In the genomic region with DNA sequence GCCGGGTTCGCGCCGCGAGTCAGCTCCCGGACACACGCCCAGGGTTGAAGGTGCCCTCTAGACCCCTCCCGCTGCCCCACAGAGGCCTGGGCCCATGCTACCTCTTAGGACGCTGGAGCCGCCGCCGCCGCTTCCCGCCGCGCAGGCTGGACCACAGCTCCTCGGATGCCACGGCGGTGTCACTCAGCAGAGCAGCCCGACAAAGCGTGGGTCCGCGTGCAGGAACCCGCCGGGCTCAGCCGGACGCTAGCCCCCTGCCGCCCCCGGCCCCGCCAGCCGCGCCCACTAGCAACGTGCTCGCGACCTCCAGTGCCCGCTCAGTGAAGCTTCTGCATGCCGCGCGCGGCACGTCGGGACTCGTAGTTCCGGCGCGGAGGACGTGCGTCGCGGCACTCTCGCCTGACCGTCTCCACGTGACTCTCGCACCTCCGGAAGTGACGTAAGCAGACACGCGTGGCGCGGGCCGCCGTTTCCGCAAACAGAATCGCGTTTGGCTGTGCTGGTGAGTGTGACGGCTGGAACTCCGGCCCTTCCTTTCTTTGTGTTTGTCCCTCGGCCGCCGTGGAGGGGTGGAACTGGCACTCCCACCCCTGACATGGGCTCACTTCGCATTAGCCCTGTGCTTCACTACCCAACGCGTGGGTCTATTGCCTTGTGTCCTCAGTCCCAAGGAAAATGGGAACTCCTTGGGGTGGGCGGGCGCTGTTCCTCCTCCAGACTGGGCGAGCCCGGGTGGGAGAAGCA, we compare ENCODE assay signal across 1 cellular context.
TF ChIP-seq lines count a peak whose summit lies in the region.

A gene with protein sequence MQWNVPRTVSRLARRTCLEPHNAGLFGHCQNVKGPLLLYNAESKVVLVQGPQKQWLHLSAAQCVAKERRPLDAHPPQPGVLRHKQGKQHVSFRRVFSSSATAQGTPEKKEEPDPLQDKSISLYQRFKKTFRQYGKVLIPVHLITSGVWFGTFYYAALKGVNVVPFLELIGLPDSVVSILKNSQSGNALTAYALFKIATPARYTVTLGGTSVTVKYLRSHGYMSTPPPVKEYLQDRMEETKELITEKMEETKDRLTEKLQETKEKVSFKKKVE (minus strand): TSS at position 331 of the 744 bp plus-strand sequence. CDS start 44,481 bp downstream, outside the sequence.
Gene RNMT (plus strand): TSS at position 446 of the 744 bp plus-strand sequence. CDS start 4,845 bp downstream, outside the sequence.

TF ChIP-seq in HepG2, 621 proteins besides CTCF, POLR2A, EP300 and RAD21 (continued from another document and continues in another):
- peak; percentile 75; the same call in 1 of the 2 replicates for TF ChIP-seq BCL3 (CRISPR knock-in tag; IDR thresholded peaks at IDR 0.05)
- TF ChIP-seq ZHX1 (CRISPR knock-in tag; IDR thresholded peaks at IDR 0.05; ENCODE audit: low read depth), result no peak; the same call in 1 of the 2 replicates
- 0 out of 2 replicates have a peak, but pooled peaks have one; percentile 37 for TF ChIP-seq ZNF484 (CRISPR knock-in tag; IDR thresholded peaks at IDR 0.05; ENCODE audit: borderline replicate concordance, low read depth)
- no peak for TF ChIP-seq TRIM24 (CRISPR knock-in tag; IDR thresholded peaks at IDR 0.05)
- peak; percentile 36 for TF ChIP-seq RARA (CRISPR knock-in tag; IDR thresholded peaks at IDR 0.05)
- no peak for TF ChIP-seq SMARCC2 (IDR thresholded peaks at IDR 0.05)
- TF ChIP-seq, protein P1, sequence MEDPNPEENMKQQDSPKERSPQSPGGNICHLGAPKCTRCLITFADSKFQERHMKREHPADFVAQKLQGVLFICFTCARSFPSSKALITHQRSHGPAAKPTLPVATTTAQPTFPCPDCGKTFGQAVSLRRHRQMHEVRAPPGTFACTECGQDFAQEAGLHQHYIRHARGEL (CRISPR knock-in tag; IDR thresholded peaks at IDR 0.05), result no peak; the same call in 1 of the 2 replicates
- peak; percentile 95; the same call in 1 of the 2 replicates for TF ChIP-seq KAT7 (CRISPR knock-in tag; IDR thresholded peaks at IDR 0.05; ENCODE audit: borderline replicate concordance)
- peak; percentile 96; the same call in 1 of the 2 replicates for TF ChIP-seq ZFP90 (CRISPR knock-in tag; IDR thresholded peaks at IDR 0.05; ENCODE audit: borderline replicate concordance)
- peak; percentile 94 for TF ChIP-seq ZNF670 (CRISPR knock-in tag; IDR thresholded peaks at IDR 0.05; ENCODE audit: borderline replicate concordance)
- TF ChIP-seq ZBTB14 (CRISPR knock-in tag; IDR thresholded peaks at IDR 0.05), result peak; percentile 84
- no peak for TF ChIP-seq RBM22 (optimal IDR thresholded peaks at IDR 0.05; ENCODE audit: low read length)
- TF ChIP-seq HMGA1 (CRISPR knock-in tag; conservative IDR thresholded peaks at IDR 0.05), result no peak
- TF ChIP-seq ZNF646 (CRISPR knock-in tag; IDR thresholded peaks at IDR 0.05), result no peak
- no peak; the same call in 1 of the 2 replicates for TF ChIP-seq TP53 (CRISPR knock-in tag; conservative IDR thresholded peaks at IDR 0.05)
- peak; percentile 54; the same call in 1 of the 2 replicates for TF ChIP-seq ZNF558 (CRISPR knock-in tag; IDR thresholded peaks at IDR 0.05; ENCODE audit: borderline replicate concordance)
- TF ChIP-seq ZNF572 (CRISPR knock-in tag; IDR thresholded peaks at IDR 0.05), result peak; percentile 55; the same call in 1 of the 2 replicates
- no peak for TF ChIP-seq DNMT3B (CRISPR knock-in tag; conservative IDR thresholded peaks at IDR 0.05)
- no peak for TF ChIP-seq ZNF33A (CRISPR knock-in tag; IDR thresholded peaks at IDR 0.05; ENCODE audit: borderline replicate concordance)
- TF ChIP-seq, protein P2, sequence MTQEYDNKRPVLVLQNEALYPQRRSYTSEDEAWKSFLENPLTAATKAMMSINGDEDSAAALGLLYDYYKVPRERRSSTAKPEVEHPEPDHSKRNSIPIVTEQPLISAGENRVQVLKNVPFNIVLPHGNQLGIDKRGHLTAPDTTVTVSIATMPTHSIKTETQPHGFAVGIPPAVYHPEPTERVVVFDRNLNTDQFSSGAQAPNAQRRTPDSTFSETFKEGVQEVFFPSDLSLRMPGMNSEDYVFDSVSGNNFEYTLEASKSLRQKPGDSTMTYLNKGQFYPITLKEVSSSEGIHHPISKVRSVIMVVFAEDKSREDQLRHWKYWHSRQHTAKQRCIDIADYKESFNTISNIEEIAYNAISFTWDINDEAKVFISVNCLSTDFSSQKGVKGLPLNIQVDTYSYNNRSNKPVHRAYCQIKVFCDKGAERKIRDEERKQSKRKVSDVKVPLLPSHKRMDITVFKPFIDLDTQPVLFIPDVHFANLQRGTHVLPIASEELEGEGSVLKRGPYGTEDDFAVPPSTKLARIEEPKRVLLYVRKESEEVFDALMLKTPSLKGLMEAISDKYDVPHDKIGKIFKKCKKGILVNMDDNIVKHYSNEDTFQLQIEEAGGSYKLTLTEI (CRISPR knock-in tag; conservative IDR thresholded peaks at IDR 0.05), result no peak
- TF ChIP-seq ZBTB38 (CRISPR knock-in tag; IDR thresholded peaks at IDR 0.05), result peak; percentile 94
- peak; percentile 95 for TF ChIP-seq ZMYM4 (CRISPR knock-in tag; IDR thresholded peaks at IDR 0.05)
- peak; percentile 54; the same call in 1 of the 2 replicates for TF ChIP-seq ZFP41 (CRISPR knock-in tag; IDR thresholded peaks at IDR 0.05; ENCODE audit: borderline replicate concordance)
- no peak for TF ChIP-seq PPARG (CRISPR knock-in tag; conservative IDR thresholded peaks at IDR 0.05)
- no peak for TF ChIP-seq GTF2F1 (IDR thresholded peaks at IDR 0.05; ENCODE audit: low read length)
- TF ChIP-seq MBNL3 (CRISPR knock-in tag; conservative IDR thresholded peaks at IDR 0.05), result no peak
- TF ChIP-seq TGIF2 (CRISPR knock-in tag; IDR thresholded peaks at IDR 0.05), result peak; percentile 87; the same call in 1 of the 2 replicates
- TF ChIP-seq PLRG1 (conservative IDR thresholded peaks at IDR 0.05), result no peak
- TF ChIP-seq EHMT2 (IDR thresholded peaks at IDR 0.05; ENCODE audit: borderline replicate concordance, low read depth, low read length), result no peak; the same call in 1 of the 2 replicates
- peak; percentile 98 for TF ChIP-seq KMT2B (CRISPR knock-in tag; IDR thresholded peaks at IDR 0.05)
- TF ChIP-seq ZNF44 (CRISPR knock-in tag; IDR thresholded peaks at IDR 0.05), result no peak
- peak; percentile 95 for TF ChIP-seq KDM2A (CRISPR knock-in tag; IDR thresholded peaks at IDR 0.05; ENCODE audit: borderline replicate concordance, low read depth)
- TF ChIP-seq, protein P3, sequence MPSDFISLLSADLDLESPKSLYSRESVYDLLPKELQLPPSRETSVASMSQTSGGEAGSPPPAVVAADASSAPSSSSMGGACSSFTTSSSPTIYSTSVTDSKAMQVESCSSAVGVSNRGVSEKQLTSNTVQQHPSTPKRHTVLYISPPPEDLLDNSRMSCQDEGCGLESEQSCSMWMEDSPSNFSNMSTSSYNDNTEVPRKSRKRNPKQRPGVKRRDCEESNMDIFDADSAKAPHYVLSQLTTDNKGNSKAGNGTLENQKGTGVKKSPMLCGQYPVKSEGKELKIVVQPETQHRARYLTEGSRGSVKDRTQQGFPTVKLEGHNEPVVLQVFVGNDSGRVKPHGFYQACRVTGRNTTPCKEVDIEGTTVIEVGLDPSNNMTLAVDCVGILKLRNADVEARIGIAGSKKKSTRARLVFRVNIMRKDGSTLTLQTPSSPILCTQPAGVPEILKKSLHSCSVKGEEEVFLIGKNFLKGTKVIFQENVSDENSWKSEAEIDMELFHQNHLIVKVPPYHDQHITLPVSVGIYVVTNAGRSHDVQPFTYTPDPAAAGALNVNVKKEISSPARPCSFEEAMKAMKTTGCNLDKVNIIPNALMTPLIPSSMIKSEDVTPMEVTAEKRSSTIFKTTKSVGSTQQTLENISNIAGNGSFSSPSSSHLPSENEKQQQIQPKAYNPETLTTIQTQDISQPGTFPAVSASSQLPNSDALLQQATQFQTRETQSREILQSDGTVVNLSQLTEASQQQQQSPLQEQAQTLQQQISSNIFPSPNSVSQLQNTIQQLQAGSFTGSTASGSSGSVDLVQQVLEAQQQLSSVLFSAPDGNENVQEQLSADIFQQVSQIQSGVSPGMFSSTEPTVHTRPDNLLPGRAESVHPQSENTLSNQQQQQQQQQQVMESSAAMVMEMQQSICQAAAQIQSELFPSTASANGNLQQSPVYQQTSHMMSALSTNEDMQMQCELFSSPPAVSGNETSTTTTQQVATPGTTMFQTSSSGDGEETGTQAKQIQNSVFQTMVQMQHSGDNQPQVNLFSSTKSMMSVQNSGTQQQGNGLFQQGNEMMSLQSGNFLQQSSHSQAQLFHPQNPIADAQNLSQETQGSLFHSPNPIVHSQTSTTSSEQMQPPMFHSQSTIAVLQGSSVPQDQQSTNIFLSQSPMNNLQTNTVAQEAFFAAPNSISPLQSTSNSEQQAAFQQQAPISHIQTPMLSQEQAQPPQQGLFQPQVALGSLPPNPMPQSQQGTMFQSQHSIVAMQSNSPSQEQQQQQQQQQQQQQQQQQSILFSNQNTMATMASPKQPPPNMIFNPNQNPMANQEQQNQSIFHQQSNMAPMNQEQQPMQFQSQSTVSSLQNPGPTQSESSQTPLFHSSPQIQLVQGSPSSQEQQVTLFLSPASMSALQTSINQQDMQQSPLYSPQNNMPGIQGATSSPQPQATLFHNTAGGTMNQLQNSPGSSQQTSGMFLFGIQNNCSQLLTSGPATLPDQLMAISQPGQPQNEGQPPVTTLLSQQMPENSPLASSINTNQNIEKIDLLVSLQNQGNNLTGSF (CRISPR knock-in tag; IDR thresholded peaks at IDR 0.05), result no peak; the same call in none of the 2 replicates
- peak; percentile 96 for TF ChIP-seq GATAD1 (CRISPR knock-in tag; IDR thresholded peaks at IDR 0.05)
- peak; percentile 38; the same call in 1 of the 2 replicates for TF ChIP-seq HOXD1 (CRISPR knock-in tag; IDR thresholded peaks at IDR 0.05)
- TF ChIP-seq RXRA (CRISPR knock-in tag; IDR thresholded peaks at IDR 0.05), result peak; percentile 84
